Comparison of ENCODE assay signal across 7 cellular contexts in the genomic region with DNA sequence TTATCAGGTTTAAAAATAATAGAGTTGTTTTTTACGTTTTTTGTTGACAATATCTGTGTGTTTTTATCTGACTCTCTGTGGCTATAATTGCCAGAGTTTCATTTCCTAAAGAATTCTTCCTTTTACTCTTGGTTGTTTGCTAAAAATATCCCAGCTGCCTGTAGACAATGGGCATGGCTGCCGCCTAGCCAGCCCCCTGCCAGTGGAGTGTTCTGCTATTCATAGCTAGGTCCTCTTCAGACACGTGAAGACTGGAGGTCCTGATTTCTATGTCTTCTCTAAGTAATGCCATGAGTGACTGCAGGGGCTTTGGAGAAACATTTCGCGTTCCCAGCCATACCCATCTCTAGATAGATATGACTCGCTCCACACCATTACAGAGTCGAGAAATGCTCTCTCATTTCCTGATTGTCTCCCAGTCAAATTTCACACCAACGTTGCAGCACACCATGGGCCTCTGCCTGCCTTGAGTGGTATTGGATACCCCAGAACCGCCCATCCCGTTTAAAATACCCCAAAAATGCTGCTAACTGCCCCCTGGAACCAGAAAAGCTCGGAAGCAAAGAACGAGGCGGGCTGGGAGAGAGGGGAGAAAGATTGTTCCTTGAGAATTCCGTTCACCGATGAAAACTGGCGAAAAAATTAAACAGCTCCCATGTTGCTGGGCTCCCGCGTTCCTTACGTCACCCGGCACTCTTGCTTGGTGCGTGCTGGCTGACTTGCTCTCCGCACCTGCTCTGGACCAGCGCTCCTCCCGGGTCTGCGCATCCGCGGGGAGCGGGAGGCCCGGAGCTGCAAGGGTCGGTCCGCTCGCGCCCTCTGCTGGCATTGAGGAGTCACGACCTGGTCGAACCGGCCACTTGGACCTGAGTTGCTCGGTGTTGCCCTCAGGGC.
DNase-seq lines count a peak whose midpoint lies in the region; ATAC-seq, FAIRE-seq and TF ChIP-seq lines count a peak whose summit lies in the region.

No MANE protein-coding gene starts in this region.

- H3K9me3 Mint-ChIP-seq in IgD-negative memory B cell: no peaks in the 10 kb centered on the region
- no peaks in the 10 kb centered on the region for H3K9me3 Mint-ChIP-seq in activated T-cell treated with anti-CD3 and anti-CD28 coated beads, Interleukin-2, amount 50 U/mL, for 24 hours
- H3K9me3 Mint-ChIP-seq in natural killer cell treated with Interleukin-12 subunit alpha and Interleukin-12 subunit beta and Interleukin-15 and Interleukin-18, amount 100 ng/mL, for 72 hours: no peaks in the 10 kb centered on the region

- H3K4me3 Mint-ChIP-seq in IgD-negative memory B cell: peak overlapping the region; percentile 38 to 83 (median 51)
- peak overlapping the region; percentile 59 for H3K4me3 Mint-ChIP-seq in activated T-cell treated with anti-CD3 and anti-CD28 coated beads, Interleukin-2, amount 50 U/mL, for 24 hours
- H3K4me3 Mint-ChIP-seq in natural killer cell treated with Interleukin-12 subunit alpha and Interleukin-12 subunit beta and Interleukin-15 and Interleukin-18, amount 100 ng/mL, for 72 hours: no peak overlapping the region

- no peaks in the 10 kb centered on the region for H3K79me2 ChIP-seq in OCI-LY1 (ENCODE audit: insufficient read depth, low read length)

- no peaks in the 10 kb centered on the region for H3K9me3 ChIP-seq in OCI-LY1 (ENCODE audit: low read length)

- no peaks in the 10 kb centered on the region for H3K36me3 Mint-ChIP-seq in IgD-negative memory B cell
- H3K36me3 Mint-ChIP-seq in activated T-cell treated with anti-CD3 and anti-CD28 coated beads, Interleukin-2, amount 50 U/mL, for 24 hours (ENCODE audit: low read depth): no peaks in the 10 kb centered on the region
- no peaks in the 10 kb centered on the region for H3K36me3 Mint-ChIP-seq in natural killer cell treated with Interleukin-12 subunit alpha and Interleukin-12 subunit beta and Interleukin-15 and Interleukin-18, amount 100 ng/mL, for 72 hours

- H3K27me3 ChIP-seq in OCI-LY1 (ENCODE audit: insufficient read depth, low read length): 0 out of 2 replicates have a peak, but pooled peaks cover 4% of the 10 kb centered on the region

- H3K4me1 Mint-ChIP-seq in IgD-negative memory B cell: peaks cover 0 to 9% (median 5%) of the 10 kb centered on the region in 3 donors
- H3K4me1 Mint-ChIP-seq in activated T-cell treated with anti-CD3 and anti-CD28 coated beads, Interleukin-2, amount 50 U/mL, for 24 hours (ENCODE audit: low read depth): peaks cover 11% of the 10 kb centered on the region
- peaks cover 7 to 8% of the 10 kb centered on the region in 2 donors for H3K4me1 Mint-ChIP-seq in natural killer cell treated with Interleukin-12 subunit alpha and Interleukin-12 subunit beta and Interleukin-15 and Interleukin-18, amount 100 ng/mL, for 72 hours (ENCODE audit: low read depth in 2 of 2)

- H3K36me3 ChIP-seq in OCI-LY1 (ENCODE audit: insufficient read depth, low read length): no peaks in the 10 kb centered on the region

- no peaks in the 10 kb centered on the region for H3K9me2 ChIP-seq in OCI-LY1 (ENCODE audit: low read depth, low read length)

- H2AFZ ChIP-seq in OCI-LY1 (ENCODE audit: low read length): no peak overlapping the region

- no peaks in the 10 kb centered on the region for H3K4me1 ChIP-seq in OCI-LY1 (ENCODE audit: insufficient read depth, low read length, severe bottlenecking)

- peak; percentile 50 for FAIRE-seq in GM18507 (lab: Jason Lieb, UNC)

- TF ChIP-seq CTCF in OCI-LY1 (IDR thresholded peaks at IDR 0.05; ENCODE audit: low read length) (peak; percentile 78), fibroblast of mammary gland (conservative IDR thresholded peaks at IDR 0.05; ENCODE audit: control insufficient read depth, insufficient read depth, low read depth, low read length) (peak; percentile 72)

- H3K27ac Mint-ChIP-seq in IgD-negative memory B cell: peak overlapping the region in 1 of 3 donors; percentile 16
- no peak overlapping the region for H3K27ac Mint-ChIP-seq in activated T-cell treated with anti-CD3 and anti-CD28 coated beads, Interleukin-2, amount 50 U/mL, for 24 hours
- no peak overlapping the region for H3K27ac Mint-ChIP-seq in natural killer cell treated with Interleukin-12 subunit alpha and Interleukin-12 subunit beta and Interleukin-15 and Interleukin-18, amount 100 ng/mL, for 72 hours

- H3K4me3 ChIP-seq in OCI-LY1 (ENCODE audit: low read depth, low read length, poor library complexity, severe bottlenecking) (no peak overlapping the region), fibroblast of mammary gland (ENCODE audit: control insufficient read depth, low read depth, low read length) (no peak overlapping the region)

- H4K20me1 ChIP-seq in OCI-LY1 (ENCODE audit: insufficient read depth, low read length): no peaks in the 10 kb centered on the region

- peak; percentile 63 to 77 for ATAC-seq in natural killer cell treated with Interleukin-12 subunit alpha and Interleukin-12 subunit beta and Interleukin-15 and Interleukin-18, amount 100 ng/mL, for 72 hours

- no peak overlapping the region for H3K27ac ChIP-seq in OCI-LY1 (ENCODE audit: low read depth, low read length, poor library complexity, severe bottlenecking)

- no peak overlapping the region for H3K9ac ChIP-seq in OCI-LY1 (ENCODE audit: low read length)

- peaks cover 17% of the 10 kb centered on the region for H3K27me3 Mint-ChIP-seq in IgD-negative memory B cell
- peaks cover 51% of the 10 kb centered on the region for H3K27me3 Mint-ChIP-seq in activated T-cell treated with anti-CD3 and anti-CD28 coated beads, Interleukin-2, amount 50 U/mL, for 24 hours
- H3K27me3 Mint-ChIP-seq in natural killer cell treated with Interleukin-12 subunit alpha and Interleukin-12 subunit beta and Interleukin-15 and Interleukin-18, amount 100 ng/mL, for 72 hours: peaks cover 24 to 30% of the 10 kb centered on the region in 2 donors

- no peaks in the 10 kb centered on the region for H3F3A ChIP-seq in OCI-LY1 (ENCODE audit: insufficient read depth, low read length)

- DNase-seq in GM18507 (ENCODE audit: extremely low spot score, insufficient read length, low read depth) (peak; percentile 47), fibroblast of mammary gland (ENCODE audit: low read depth) (peak; percentile 50)
- peak; percentile 77 for DNase-seq in activated T-cell treated with anti-CD3 and anti-CD28 coated beads, Interleukin-2, amount 50 U/mL, for 24 hours
- peak; percentile 79 for DNase-seq in natural killer cell treated with Interleukin-12 subunit alpha and Interleukin-12 subunit beta and Interleukin-15 and Interleukin-18, amount 100 ng/mL, for 72 hours (ENCODE audit: low spot score)
- DNase-seq in stimulated activated naive CD4-positive, alpha-beta T cell treated with Interleukin-2 at 50 U/mL for 16 hours (lab: John Stamatoyannopoulos, UW): peak; percentile 44

- H3K4me2 ChIP-seq in OCI-LY1 (ENCODE audit: low read length): no peak overlapping the region
